ENCODE assay signal across 26 cellular contexts in genomic region chrX:125742811-125743210, GRCh38.
"Had no signal": no experiment of that assay in that cellular context is flagged by ENCODE, and none has a peak within 500 bp of the region (broad histone marks: within the 10 kb centered on the region; RNA-seq: fewer than 3 reads in every experiment).

No MANE protein-coding gene starts in this region.

- H2AFZ ChIP-seq: neural progenitor cell had no signal

- H3K4me1 Mint-ChIP-seq: mesothelial cell of epicardium; naive B cell; natural killer cell; nephron progenitor cell; neural progenitor cell; stimulated activated memory B cell treated with anti-CD40 and anti-IgM and Interleukin-4, amounts not matched to agents 10 μg/mL and 1 μg/mL and 100 μg/mL, for 72 hours; stimulated activated naive CD8-positive, alpha-beta T cell treated with anti-CD3 and anti-CD28 coated beads, Interleukin-15, amount 100 ng/mL, for 72 hours had no signal

- H3K4me3 ChIP-seq: left ventricle myocardium inferior, lung, neural progenitor cell, right atrium auricular region, right lobe of liver, smooth muscle cell, tibial nerve, uterus had no signal

- H3K9me3 Mint-ChIP-seq: mesothelial cell of epicardium; naive B cell; nephron progenitor cell; neural progenitor cell; stimulated activated memory B cell treated with anti-CD40 and anti-IgM and Interleukin-4, amounts not matched to agents 10 μg/mL and 1 μg/mL and 100 μg/mL, for 72 hours; stimulated activated naive CD8-positive, alpha-beta T cell treated with anti-CD3 and anti-CD28 coated beads, Interleukin-15, amount 100 ng/mL, for 72 hours; type B pancreatic cell had no signal

- H3K36me3 Mint-ChIP-seq: mesothelial cell of epicardium; naive B cell; natural killer cell; neural progenitor cell; stimulated activated memory B cell treated with anti-CD40 and anti-IgM and Interleukin-4, amounts not matched to agents 10 μg/mL and 1 μg/mL and 100 μg/mL, for 72 hours; type B pancreatic cell had no signal

- H3K27ac ChIP-seq: left ventricle myocardium inferior, neural progenitor cell, neutrophil, right atrium auricular region, right lobe of liver, tibial nerve, uterus had no signal

- H3K4me2 ChIP-seq: neural progenitor cell, smooth muscle cell had no signal

- H3K4me3 Mint-ChIP-seq: mesothelial cell of epicardium; naive B cell; natural killer cell; nephron progenitor cell; neural progenitor cell; stimulated activated memory B cell treated with anti-CD40 and anti-IgM and Interleukin-4, amounts not matched to agents 10 μg/mL and 1 μg/mL and 100 μg/mL, for 72 hours; stimulated activated naive CD8-positive, alpha-beta T cell treated with anti-CD3 and anti-CD28 coated beads, Interleukin-15, amount 100 ng/mL, for 72 hours; type B pancreatic cell had no signal

- H3K27me3 ChIP-seq: neural progenitor cell, neutrophil, right atrium auricular region, right lobe of liver, tibial nerve, uterus had no signal

- ATAC-seq: natural killer cell; right lobe of liver; stimulated activated memory B cell treated with anti-CD40 and anti-IgM and Interleukin-4, amounts not matched to agents 10 μg/mL and 1 μg/mL and 100 μg/mL, for 72 hours; stimulated activated naive CD8-positive, alpha-beta T cell treated with anti-CD3 and anti-CD28 coated beads, Interleukin-15, amount 100 ng/mL, for 72 hours had no signal

- H3K27ac Mint-ChIP-seq: mesothelial cell of epicardium; naive B cell; natural killer cell; nephron progenitor cell; neural progenitor cell; progenitor cell of endocrine pancreas; stimulated activated memory B cell treated with anti-CD40 and anti-IgM and Interleukin-4, amounts not matched to agents 10 μg/mL and 1 μg/mL and 100 μg/mL, for 72 hours; stimulated activated naive CD8-positive, alpha-beta T cell treated with anti-CD3 and anti-CD28 coated beads, Interleukin-15, amount 100 ng/mL, for 72 hours; type B pancreatic cell had no signal

- H3K9ac ChIP-seq: neural progenitor cell had no signal

- H3K9me3 ChIP-seq: left ventricle myocardium inferior, neutrophil, right atrium auricular region, right lobe of liver, tibial nerve, uterus had no signal

- H3K27me3 Mint-ChIP-seq: naive B cell; stimulated activated memory B cell treated with anti-CD40 and anti-IgM and Interleukin-4, amounts not matched to agents 10 μg/mL and 1 μg/mL and 100 μg/mL, for 72 hours; stimulated activated naive CD8-positive, alpha-beta T cell treated with anti-CD3 and anti-CD28 coated beads, Interleukin-15, amount 100 ng/mL, for 72 hours; type B pancreatic cell had no signal

- H3K4me1 ChIP-seq: left ventricle myocardium inferior, neural progenitor cell, right atrium auricular region, right lobe of liver, tibial nerve, uterus had no signal

- DNase-seq: islet precursor cell; left ventricle myocardium inferior; mesendoderm; naive B cell; natural killer cell; nephron progenitor cell; occipital lobe; right lobe of liver; stimulated activated CD4-positive, alpha-beta T cell treated with anti-CD3 and anti-CD28 coated beads, Interleukin-1b, Interleukin-23, amount 100 ng/mL, for 48 hours; stimulated activated CD4-positive, alpha-beta T cell treated with anti-CD3 and anti-CD28 coated beads, Interleukin-2, amount 100 ng/mL, for 48 hours; stimulated activated CD4-positive, alpha-beta T cell treated with anti-CD3 and anti-CD28 coated beads, Interleukin-4, amount 100 ng/mL, for 4 hours; stimulated activated CD8-positive, alpha-beta memory T cell treated with anti-CD3 and anti-CD28 coated beads, Interleukin-4, amount 100 ng/mL, for 48 hours; stimulated activated naive CD4-positive, alpha-beta T cell treated with Interleukin-2 at 50 U/mL for 16 hours; stimulated activated naive CD8-positive, alpha-beta T cell treated with anti-CD3 and anti-CD28 coated beads, Interleukin-15, amount 100 ng/mL, for 72 hours; substantia nigra; uterus had no signal

- H3K36me3 ChIP-seq: left ventricle myocardium inferior, neural progenitor cell, neutrophil, right atrium auricular region, right lobe of liver, tibial nerve, uterus had no signal
